In genomic region chr18:58852629-58853028, GRCh38 we compare ENCODE assay signal across 37 cellular contexts.
"Had no signal": no experiment of that assay in that cellular context is flagged by ENCODE, and none has a peak within 500 bp of the region (broad histone marks: within the 10 kb centered on the region; RNA-seq: fewer than 3 reads in every experiment).

No MANE protein-coding gene starts in this region.

- H3K9me3 Mint-ChIP-seq: activated CD4-positive, alpha-beta memory T cell treated with anti-CD3 and anti-CD28 coated beads, Interleukin-2, amount 10 ng/mL, durations not matched to agents 7 days and 5 days; activated CD4-positive, alpha-beta T cell treated with anti-CD3 and anti-CD28 coated beads, Interleukin-2, amount 10 ng/mL, durations not matched to agents 7 days and 5 days; activated naive CD4-positive, alpha-beta T cell treated with anti-CD3 and anti-CD28 coated beads for 36 hours; activated naive CD4-positive, alpha-beta T cell treated with anti-CD3 and anti-CD28 coated beads, Interleukin-2, amount 50 U/mL, for 72 hours; activated naive CD8-positive, alpha-beta T cell treated with anti-CD3 and anti-CD28 coated beads for 36 hours; activated T-cell treated with anti-CD3 and anti-CD28 coated beads, Interleukin-2, amount 50 U/mL, for 24 hours; activated T-helper 17 cell treated with anti-CD3 and anti-CD28 coated beads, Interleukin-2, amount 50 U/mL, for 72 hours; T-helper 1 cell treated with Interleukin-12 subunit alpha and Interleukin-12 subunit beta and Interleukin-4 antibody, amounts not matched to agents 30 μg/mL and 1 μg/mL, for 36 hours had no signal

- H3K27ac Mint-ChIP-seq: activated CD4-positive, alpha-beta memory T cell treated with anti-CD3 and anti-CD28 coated beads, Interleukin-2, amount 10 ng/mL, durations not matched to agents 7 days and 5 days; activated CD4-positive, alpha-beta T cell treated with anti-CD3 and anti-CD28 coated beads for 36 hours; activated CD4-positive, alpha-beta T cell treated with anti-CD3 and anti-CD28 coated beads, Interleukin-2, amount 10 ng/mL, durations not matched to agents 7 days and 5 days; activated CD8-positive, alpha-beta memory T cell treated with anti-CD3 and anti-CD28 coated beads, Interleukin-2, amount 10 ng/mL, durations not matched to agents 7 days and 5 days; activated CD8-positive, alpha-beta T cell treated with anti-CD3 and anti-CD28 coated beads, Interleukin-2, amount 10 ng/mL, durations not matched to agents 7 days and 5 days; activated naive CD4-positive, alpha-beta T cell treated with anti-CD3 and anti-CD28 coated beads for 36 hours; activated naive CD4-positive, alpha-beta T cell treated with anti-CD3 and anti-CD28 coated beads, Interleukin-2, amount 50 U/mL, for 72 hours; activated naive CD8-positive, alpha-beta T cell treated with anti-CD3 and anti-CD28 coated beads for 36 hours; activated T-cell treated with anti-CD3 and anti-CD28 coated beads, Interleukin-2, amount 50 U/mL, for 24 hours; activated T-helper 17 cell treated with anti-CD3 and anti-CD28 coated beads, Interleukin-2, amount 50 U/mL, for 72 hours; T-helper 1 cell treated with Interleukin-12 subunit alpha and Interleukin-12 subunit beta and Interleukin-4 antibody, amounts not matched to agents 30 μg/mL and 1 μg/mL, for 36 hours; T-helper 2 cell treated with Interferon-gamma antibody and Interleukin-4, amounts not matched to agents 5 μg/mL and 100 μg/mL, for 36 hours had no signal

- H3K36me3 ChIP-seq: adrenal gland, brain microvascular endothelial cell, breast epithelium had no signal

- H3K4me1 Mint-ChIP-seq: activated CD4-positive, alpha-beta memory T cell treated with anti-CD3 and anti-CD28 coated beads, Interleukin-2, amount 10 ng/mL, durations not matched to agents 7 days and 5 days; activated CD4-positive, alpha-beta T cell treated with anti-CD3 and anti-CD28 coated beads, Interleukin-2, amount 10 ng/mL, durations not matched to agents 7 days and 5 days; activated CD8-positive, alpha-beta memory T cell treated with anti-CD3 and anti-CD28 coated beads, Interleukin-2, amount 10 ng/mL, durations not matched to agents 7 days and 5 days; activated T-helper 17 cell treated with anti-CD3 and anti-CD28 coated beads, Interleukin-2, amount 50 U/mL, for 72 hours had no signal

- ATAC-seq: activated CD4-positive, alpha-beta T cell treated with anti-CD3 and anti-CD28 coated beads for 36 hours; activated CD4-positive, CD25-positive, alpha-beta regulatory T cell treated with anti-CD3 and anti-CD28 coated beads, Interleukin-2, amount 50 U/mL, for 24 hours; activated CD8-positive, alpha-beta memory T cell treated with anti-CD3 and anti-CD28 coated beads, Interleukin-2, amount 10 ng/mL, durations not matched to agents 7 days and 5 days; activated CD8-positive, alpha-beta T cell treated with anti-CD3 and anti-CD28 coated beads, Interleukin-2, amount 10 ng/mL, durations not matched to agents 7 days and 5 days; activated naive CD4-positive, alpha-beta T cell treated with anti-CD3 and anti-CD28 coated beads, Interleukin-2, amount 50 U/mL, for 72 hours; activated T-helper 17 cell treated with anti-CD3 and anti-CD28 coated beads, Interleukin-2, amount 50 U/mL, for 72 hours; body of pancreas had no signal

- H3K4me3 ChIP-seq: adrenal gland, body of pancreas, breast epithelium had no signal

- H3K4me1 ChIP-seq: adrenal gland, breast epithelium had no signal

- FAIRE-seq: astrocyte, TTC549 had no signal

- H3K36me3 Mint-ChIP-seq: activated CD8-positive, alpha-beta memory T cell treated with anti-CD3 and anti-CD28 coated beads, Interleukin-2, amount 10 ng/mL, durations not matched to agents 7 days and 5 days; activated naive CD8-positive, alpha-beta T cell treated with anti-CD3 and anti-CD28 coated beads for 36 hours had no signal

- H3K27me3 ChIP-seq: body of pancreas, brain microvascular endothelial cell, breast epithelium had no signal

- H3K27ac ChIP-seq: adrenal gland, body of pancreas, brain microvascular endothelial cell, breast epithelium, VCaP had no signal

- H3K4me3 Mint-ChIP-seq: activated CD4-positive, alpha-beta memory T cell treated with anti-CD3 and anti-CD28 coated beads, Interleukin-2, amount 10 ng/mL, durations not matched to agents 7 days and 5 days; activated CD4-positive, alpha-beta T cell treated with anti-CD3 and anti-CD28 coated beads for 36 hours; activated CD4-positive, alpha-beta T cell treated with anti-CD3 and anti-CD28 coated beads, Interleukin-2, amount 10 ng/mL, durations not matched to agents 7 days and 5 days; activated CD8-positive, alpha-beta memory T cell treated with anti-CD3 and anti-CD28 coated beads, Interleukin-2, amount 10 ng/mL, durations not matched to agents 7 days and 5 days; activated CD8-positive, alpha-beta T cell treated with anti-CD3 and anti-CD28 coated beads, Interleukin-2, amount 10 ng/mL, durations not matched to agents 7 days and 5 days; activated naive CD4-positive, alpha-beta T cell treated with anti-CD3 and anti-CD28 coated beads for 36 hours; activated naive CD8-positive, alpha-beta T cell treated with anti-CD3 and anti-CD28 coated beads for 36 hours; activated T-cell treated with anti-CD3 and anti-CD28 coated beads, Interleukin-2, amount 50 U/mL, for 24 hours; activated T-helper 17 cell treated with anti-CD3 and anti-CD28 coated beads, Interleukin-2, amount 50 U/mL, for 72 hours; T-helper 1 cell treated with Interleukin-12 subunit alpha and Interleukin-12 subunit beta and Interleukin-4 antibody, amounts not matched to agents 30 μg/mL and 1 μg/mL, for 36 hours; T-helper 2 cell treated with Interferon-gamma antibody and Interleukin-4, amounts not matched to agents 5 μg/mL and 100 μg/mL, for 36 hours had no signal

- H3K9me3 ChIP-seq: adrenal gland, body of pancreas, breast epithelium had no signal

- DNase-seq: activated CD4-positive, alpha-beta memory T cell treated with anti-CD3 and anti-CD28 coated beads, Interleukin-2, amount 10 ng/mL, durations not matched to agents 7 days and 5 days; activated CD4-positive, alpha-beta T cell treated with anti-CD3 and anti-CD28 coated beads for 1 hour; activated CD4-positive, alpha-beta T cell treated with anti-CD3 and anti-CD28 coated beads for 36 hours; activated CD4-positive, alpha-beta T cell treated with anti-CD3 and anti-CD28 coated beads for 48 hours; activated CD4-positive, alpha-beta T cell treated with anti-CD3 and anti-CD28 coated beads, Interleukin-2, amount 10 ng/mL, durations not matched to agents 7 days and 5 days; activated CD4-positive, alpha-beta T cell treated with anti-CD3 and anti-CD28 coated beads, Interleukin-2, amount 50 U/mL, for 48 hours; activated CD4-positive, CD25-positive, alpha-beta regulatory T cell; activated CD8-positive, alpha-beta memory T cell treated with anti-CD3 and anti-CD28 coated beads for 24 hours; activated CD8-positive, alpha-beta memory T cell treated with anti-CD3 and anti-CD28 coated beads, Interleukin-2, amount 10 ng/mL, durations not matched to agents 7 days and 5 days; activated CD8-positive, alpha-beta memory T cell treated with anti-CD3 and anti-CD28 coated beads, Interleukin-2, amount 50 U/mL, for 48 hours; activated CD8-positive, alpha-beta T cell treated with anti-CD3 and anti-CD28 coated beads, Interleukin-2, amount 10 ng/mL, durations not matched to agents 7 days and 5 days; activated effector memory CD4-positive, alpha-beta T cell treated with anti-CD3 and anti-CD28 coated beads, Interleukin-2, amount 50 U/mL, for 16 hours; activated gamma-delta T cell treated with Interleukin-2 at 50 U/mL for 16 hours; activated naive CD4-positive, alpha-beta T cell; activated naive CD4-positive, alpha-beta T cell treated with anti-CD3 and anti-CD28 coated beads for 36 hours; activated naive CD4-positive, alpha-beta T cell treated with anti-CD3 and anti-CD28 coated beads, Interleukin-2, amount 50 U/mL, for 16 hours; activated naive CD8-positive, alpha-beta T cell treated with anti-CD3 and anti-CD28 coated beads for 36 hours; activated T-cell treated with anti-CD3 and anti-CD28 coated beads, Interleukin-2, amount 50 U/mL, for 24 hours; activated T-cell treated with anti-CD3 and anti-CD28 coated beads, Interleukin-2, amount 50 U/mL, for 48 hours; adrenal gland; amniotic stem cell; aorta; body of pancreas; brain microvascular endothelial cell; central memory CD4-positive, alpha-beta T cell; T-helper 1 cell; T-helper 2 cell; T-helper 9 cell had no signal
